In genomic region chr18:21682276-21683051, GRCh38 we compare ENCODE assay signal across 8 cellular contexts. TPM values are rescaled to one million over a fixed set of nuclear protein-coding genes. Genes with fewer than 3 reads are reported as not detected.
DNase-seq lines count a peak whose midpoint lies in the region; ATAC-seq and TF ChIP-seq lines count a peak whose summit lies in the region.

No MANE protein-coding gene starts in this region.

- peak overlapping the region; percentile 84 for H3K27ac ChIP-seq in SK-N-MC
- H3K27ac ChIP-seq in epithelial cell of prostate = peak overlapping the region; percentile 59

- H3K9me3 Mint-ChIP-seq in neural crest cell = no peaks in the 10 kb centered on the region

- CTCF ChIA-PET in GM10248 (lab: Yijun Ruan, JAX) = interaction anchor here (0.9 to 1.8 kb wide), 6 partner anchors 9 to 169 kb away, joined by 3 to 9 read pairs (median 4); partner anchors contain the start of gene ESCO1

- peaks cover 7% of the 10 kb centered on the region for H3K36me3 ChIP-seq in SK-N-MC (ENCODE audit: insufficient read depth, low read length)

- peaks cover 14% of the 10 kb centered on the region for H3K4me1 Mint-ChIP-seq in neural crest cell

- no peak overlapping the region for H3K27ac Mint-ChIP-seq in neural crest cell (ENCODE audit: unreplicated experiment)

- H3K9me3 ChIP-seq in SK-N-MC (ENCODE audit: low read depth, low read length) = no peaks in the 10 kb centered on the region

- no peaks in the 10 kb centered on the region for H3K27me3 Mint-ChIP-seq in neural crest cell (ENCODE audit: low read depth)

- ATAC-seq in HG02571 (IDR thresholded peaks at IDR 0.05; ENCODE audit: unreplicated experiment) (peak; percentile 36), GM21447 (IDR thresholded peaks at IDR 0.05; ENCODE audit: unreplicated experiment) (no peak)

- no peak overlapping the region for H3K4me3 Mint-ChIP-seq in neural crest cell

- POLR2A ChIA-PET in GM10248 (lab: Yijun Ruan, JAX) = no interaction called here

- no peaks in the 10 kb centered on the region for H3K36me3 Mint-ChIP-seq in neural crest cell (ENCODE audit: low read depth)

- TF ChIP-seq CTCF in GM10248 (IDR thresholded peaks at IDR 0.05; ENCODE audit: control extremely low read depth, extremely low read depth, low read depth, missing control alignments) (no peak), neural crest cell (conservative IDR thresholded peaks at IDR 0.05) (no peak)

- H3K9ac ChIP-seq in SK-N-MC (ENCODE audit: insufficient read length) = peak overlapping the region; percentile 57

- DNase-seq in GM10248 (ENCODE audit: extremely low spot score) (peak; percentile 53), SK-N-MC (ENCODE audit: low read depth, low spot score) (no peak), epithelial cell of prostate (ENCODE audit: low read depth, low spot score) (no peak), neural crest cell (ENCODE audit: low read depth, low spot score) (peak; percentile 33), NCI-H2029 (lab: John Stamatoyannopoulos, UW) (no peak), hippocampal formation (lab: John Stamatoyannopoulos, UW) (no peak)

- peak overlapping the region; percentile 56 for H3K4me3 ChIP-seq in SK-N-MC

RNA-seq across cellular contexts. Expression of gene ABHD3, which starts 22.1 kb away (rescaled TPM):
- 21.1 and 24.7 TPM in 2 replicates for total RNA-seq in neural crest cell

RNA-seq across cellular contexts. Expression of gene MIB1, which starts 58.1 kb away (rescaled TPM):
- 90.9 and 93.5 TPM in 2 replicates for total RNA-seq in neural crest cell

Comparison
In these comparisons a context has a peak if more than half of its experiments do, and no peak if none do; other contexts are left out.
1. DNase-seq: peak in GM10248 (single experiment) and neural crest cell (single experiment); none in SK-N-MC (single experiment), epithelial cell of prostate (single experiment), NCI-H2029 (single experiment) and hippocampal formation (0 of 2).